Comparison of ENCODE assay signal across 10 cellular contexts in the genomic region with DNA sequence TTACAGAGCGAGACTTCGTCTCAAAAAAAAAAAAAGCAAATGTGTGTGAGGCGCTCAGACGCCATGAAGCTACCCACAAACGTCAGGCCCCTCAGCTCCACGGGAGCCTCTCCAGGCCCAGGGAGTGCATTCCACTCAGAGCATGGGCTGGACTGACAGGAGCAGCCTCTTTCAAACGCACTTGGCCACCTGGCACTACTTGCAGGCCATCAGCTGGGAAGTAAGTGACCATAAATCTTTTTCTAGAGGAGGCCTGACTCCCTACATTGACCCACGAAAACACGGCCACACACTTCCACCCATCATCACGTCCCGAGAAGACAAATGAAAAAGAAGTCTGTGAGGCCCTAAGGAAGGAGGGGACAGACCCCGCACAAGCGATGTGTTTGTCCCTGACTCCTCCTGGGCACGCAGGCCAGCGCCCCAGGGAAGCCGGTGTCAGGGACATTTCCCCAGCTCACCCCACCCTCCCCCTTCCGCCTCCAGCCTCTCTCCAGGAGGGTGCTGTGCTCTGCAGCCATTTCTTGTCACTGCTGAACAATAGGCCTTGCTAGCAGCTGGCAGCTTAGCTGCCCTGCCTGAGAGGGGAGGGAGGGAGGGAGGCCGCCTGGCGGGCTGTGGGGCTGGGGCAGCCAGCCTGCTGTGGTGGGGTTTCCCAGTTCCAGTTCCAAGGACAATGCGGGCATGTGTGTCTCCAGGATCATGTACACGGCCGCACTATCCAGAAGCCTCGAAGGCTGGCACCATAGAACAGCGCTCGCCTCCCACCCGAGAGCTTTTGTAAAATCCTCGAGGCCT. TPM values are rescaled to one million over a fixed set of nuclear protein-coding genes. Genes with fewer than 3 reads are reported as not detected.
DNase-seq lines count a peak whose midpoint lies in the region; ATAC-seq and TF ChIP-seq lines count a peak whose summit lies in the region.
"Had no signal": no experiment of that assay in that cellular context is flagged by ENCODE, and none has a peak within 500 bp of the region (broad histone marks: within the 10 kb centered on the region; RNA-seq: fewer than 3 reads in every experiment).

No MANE protein-coding gene starts in this region.

- H3K4me1 Mint-ChIP-seq in GM23338, result peaks cover 23% of the 10 kb centered on the region

- no peak overlapping the region for H3K4me3 ChIP-seq in GM23338

- ATAC-seq in GM23338, result peak; percentile 57
- no peak for ATAC-seq in sciatic nerve
- no peak for ATAC-seq in HG03097 (IDR thresholded peaks at IDR 0.05; ENCODE audit: low FRiP score, unreplicated experiment)
- ATAC-seq: esophagus mucosa had no signal

- H4K20me1 ChIP-seq in GM23338 (replicated peaks; ENCODE audit: insufficient read depth), result no peaks in the 10 kb centered on the region

- no peaks in the 10 kb centered on the region for H3K27me3 ChIP-seq in GM23338 (ENCODE audit: insufficient read depth)

- H3K4me1 ChIP-seq in GM23338 (ENCODE audit: insufficient read depth), result peaks cover 8% of the 10 kb centered on the region; the same call in 1 of the 2 replicates

- DNase-seq in GM23338 (ENCODE audit: low spot score) (peak; percentile 37), NCI-H2227 (lab: John Stamatoyannopoulos, UW; ENCODE audit: unreplicated experiment) (peak; percentile 74), ecto neural progenitor cell (ENCODE audit: low spot score) (peak; percentile 79), posterior cingulate gyrus (peak in 6 of 10 donors; percentile 35 to 92 (median 63)), sciatic nerve (ENCODE audit: low spot score) (no peak), T1000 (lab: John Stamatoyannopoulos, UW) (no peak)
- DNase-seq: activated CD8-positive, alpha-beta T cell treated with anti-CD3 and anti-CD28 coated beads for 36 hours had no signal

- H3K27me3 Mint-ChIP-seq in GM23338 (ENCODE audit: insufficient read depth, low read depth, poor library complexity), result peaks cover 10% of the 10 kb centered on the region
- H3K27me3 Mint-ChIP-seq: activated CD8-positive, alpha-beta T cell treated with anti-CD3 and anti-CD28 coated beads for 36 hours had no signal

- no peaks in the 10 kb centered on the region for H3K36me3 Mint-ChIP-seq in GM23338 (ENCODE audit: low read depth)

- no peaks in the 10 kb centered on the region for H3F3A ChIP-seq in GM23338 (replicated peaks; ENCODE audit: low read depth)

- TF ChIP-seq CTCF in GM23338 (conservative IDR thresholded peaks at IDR 0.05; ENCODE audit: low read depth in 2 of 2), result no peak

- intact Hi-C loops in posterior cingulate gyrus (cut with DNase I) (no loop called here), sciatic nerve (cut with DNase I) (no loop called here)

- no peaks in the 10 kb centered on the region for H3K36me3 ChIP-seq in GM23338 (ENCODE audit: insufficient read depth)

- H3K4me2 ChIP-seq in GM23338, result no peak overlapping the region
- H3K4me2 ChIP-seq: KMS-11 had no signal

- H3K9me3 Mint-ChIP-seq in GM23338, result no peaks in the 10 kb centered on the region
- H3K9me3 Mint-ChIP-seq: activated CD8-positive, alpha-beta T cell treated with anti-CD3 and anti-CD28 coated beads for 36 hours had no signal

- H3K79me2 ChIP-seq in GM23338 (replicated peaks; ENCODE audit: insufficient read depth), result no peaks in the 10 kb centered on the region

- H3K27ac ChIP-seq in GM23338 (ENCODE audit: low read depth), result no peak overlapping the region
- H3K27ac ChIP-seq: KMS-11 had no signal

- no peak overlapping the region for H3K4me3 Mint-ChIP-seq in GM23338
- H3K4me3 Mint-ChIP-seq: activated CD8-positive, alpha-beta T cell treated with anti-CD3 and anti-CD28 coated beads for 36 hours had no signal

- no peak overlapping the region for H3K27ac Mint-ChIP-seq in GM23338
- H3K27ac Mint-ChIP-seq: activated CD8-positive, alpha-beta T cell treated with anti-CD3 and anti-CD28 coated beads for 36 hours had no signal

- H3K9me2 ChIP-seq in GM23338 (ENCODE audit: insufficient read depth), result no peaks in the 10 kb centered on the region

- peak overlapping the region; percentile 59; the same call in 1 of the 2 replicates for H2AFZ ChIP-seq in GM23338

TF ChIP-seq in GM23338, 12 proteins besides CTCF, POLR2A, EP300 and RAD21:
- TF ChIP-seq, protein P1, sequence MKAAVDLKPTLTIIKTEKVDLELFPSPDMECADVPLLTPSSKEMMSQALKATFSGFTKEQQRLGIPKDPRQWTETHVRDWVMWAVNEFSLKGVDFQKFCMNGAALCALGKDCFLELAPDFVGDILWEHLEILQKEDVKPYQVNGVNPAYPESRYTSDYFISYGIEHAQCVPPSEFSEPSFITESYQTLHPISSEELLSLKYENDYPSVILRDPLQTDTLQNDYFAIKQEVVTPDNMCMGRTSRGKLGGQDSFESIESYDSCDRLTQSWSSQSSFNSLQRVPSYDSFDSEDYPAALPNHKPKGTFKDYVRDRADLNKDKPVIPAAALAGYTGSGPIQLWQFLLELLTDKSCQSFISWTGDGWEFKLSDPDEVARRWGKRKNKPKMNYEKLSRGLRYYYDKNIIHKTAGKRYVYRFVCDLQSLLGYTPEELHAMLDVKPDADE (IDR thresholded peaks at IDR 0.05), result no peak

RNA-seq across cellular contexts. Expression of gene SERTAD2, which starts 26.6 kb away (rescaled TPM):
- total RNA-seq in GM23338 (2014; rRNA removed; shearing (Covaris generic)), result 6.2 and 6.6 TPM in 2 replicates
- polyA plus RNA-seq in GM23338 (2016; fragmentation: Nextera tagmentation; extraction: Ambion mirVana), result 6.4 and 6.7 TPM in 2 replicates
- 25.5 TPM for total RNA-seq in sciatic nerve

Comparison
In these comparisons a context has a peak if more than half of its experiments do, and no peak if none do; other contexts are left out.
1. DNase-seq: peak in GM23338 (single experiment), NCI-H2227 (single experiment), ecto neural progenitor cell (single experiment) and posterior cingulate gyrus (6 of 10); none in sciatic nerve (single experiment) and T1000 (single experiment).